Comparison of ENCODE assay signal across 1 cellular context in the genomic region with DNA sequence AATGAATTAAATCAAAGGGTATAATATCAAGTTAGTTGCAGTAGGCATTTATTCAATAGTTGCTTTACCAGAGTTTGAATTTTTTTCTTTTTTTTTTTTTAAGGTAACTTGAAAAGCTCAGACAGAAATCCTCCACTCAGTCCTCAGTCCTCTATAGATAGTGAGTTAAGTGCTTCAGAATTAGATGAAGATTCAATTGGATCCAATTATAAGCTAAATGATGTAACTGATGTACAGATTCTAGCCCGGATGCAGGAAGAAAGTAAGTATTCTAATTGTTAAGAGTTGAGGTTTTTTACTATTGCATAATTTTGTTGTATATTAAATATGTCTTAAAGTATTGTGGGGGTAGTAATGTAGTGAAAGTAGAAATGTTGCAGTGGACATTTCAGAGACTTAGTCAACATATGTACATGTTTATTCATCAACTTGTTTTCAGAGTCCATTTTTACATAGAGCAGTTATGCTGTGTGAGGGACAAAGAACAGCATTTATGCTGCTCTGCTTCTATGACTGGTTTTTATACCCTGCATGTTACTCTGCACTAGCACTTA.
TF ChIP-seq lines count a peak whose summit lies in the region.

No MANE protein-coding gene starts in this region.

TF ChIP-seq in WTC11, 78 proteins besides CTCF, POLR2A, EP300 and RAD21 (continued from another document):
- TF ChIP-seq, protein P1, sequence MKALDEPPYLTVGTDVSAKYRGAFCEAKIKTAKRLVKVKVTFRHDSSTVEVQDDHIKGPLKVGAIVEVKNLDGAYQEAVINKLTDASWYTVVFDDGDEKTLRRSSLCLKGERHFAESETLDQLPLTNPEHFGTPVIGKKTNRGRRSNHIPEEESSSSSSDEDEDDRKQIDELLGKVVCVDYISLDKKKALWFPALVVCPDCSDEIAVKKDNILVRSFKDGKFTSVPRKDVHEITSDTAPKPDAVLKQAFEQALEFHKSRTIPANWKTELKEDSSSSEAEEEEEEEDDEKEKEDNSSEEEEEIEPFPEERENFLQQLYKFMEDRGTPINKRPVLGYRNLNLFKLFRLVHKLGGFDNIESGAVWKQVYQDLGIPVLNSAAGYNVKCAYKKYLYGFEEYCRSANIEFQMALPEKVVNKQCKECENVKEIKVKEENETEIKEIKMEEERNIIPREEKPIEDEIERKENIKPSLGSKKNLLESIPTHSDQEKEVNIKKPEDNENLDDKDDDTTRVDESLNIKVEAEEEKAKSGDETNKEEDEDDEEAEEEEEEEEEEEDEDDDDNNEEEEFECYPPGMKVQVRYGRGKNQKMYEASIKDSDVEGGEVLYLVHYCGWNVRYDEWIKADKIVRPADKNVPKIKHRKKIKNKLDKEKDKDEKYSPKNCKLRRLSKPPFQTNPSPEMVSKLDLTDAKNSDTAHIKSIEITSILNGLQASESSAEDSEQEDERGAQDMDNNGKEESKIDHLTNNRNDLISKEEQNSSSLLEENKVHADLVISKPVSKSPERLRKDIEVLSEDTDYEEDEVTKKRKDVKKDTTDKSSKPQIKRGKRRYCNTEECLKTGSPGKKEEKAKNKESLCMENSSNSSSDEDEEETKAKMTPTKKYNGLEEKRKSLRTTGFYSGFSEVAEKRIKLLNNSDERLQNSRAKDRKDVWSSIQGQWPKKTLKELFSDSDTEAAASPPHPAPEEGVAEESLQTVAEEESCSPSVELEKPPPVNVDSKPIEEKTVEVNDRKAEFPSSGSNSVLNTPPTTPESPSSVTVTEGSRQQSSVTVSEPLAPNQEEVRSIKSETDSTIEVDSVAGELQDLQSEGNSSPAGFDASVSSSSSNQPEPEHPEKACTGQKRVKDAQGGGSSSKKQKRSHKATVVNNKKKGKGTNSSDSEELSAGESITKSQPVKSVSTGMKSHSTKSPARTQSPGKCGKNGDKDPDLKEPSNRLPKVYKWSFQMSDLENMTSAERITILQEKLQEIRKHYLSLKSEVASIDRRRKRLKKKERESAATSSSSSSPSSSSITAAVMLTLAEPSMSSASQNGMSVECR (CRISPR knock-in tag; IDR thresholded peaks at IDR 0.05; ENCODE audit: borderline replicate concordance) = no peak
- no peak for TF ChIP-seq PRRX2 (CRISPR knock-in tag; IDR thresholded peaks at IDR 0.05)
- TF ChIP-seq SOX15 (CRISPR knock-in tag; IDR thresholded peaks at IDR 0.05) = no peak
- TF ChIP-seq GRHL2 (CRISPR knock-in tag; IDR thresholded peaks at IDR 0.05; ENCODE audit: insufficient replicate concordance, severe bottlenecking) = no peak
- no peak for TF ChIP-seq E2F5 (CRISPR knock-in tag; IDR thresholded peaks at IDR 0.05)
- TF ChIP-seq PRDM15 (CRISPR knock-in tag; IDR thresholded peaks at IDR 0.05) = no peak
- no peak for TF ChIP-seq USF1 (CRISPR knock-in tag; IDR thresholded peaks at IDR 0.05)
- no peak for TF ChIP-seq AR (CRISPR knock-in tag; IDR thresholded peaks at IDR 0.05)
